Comparison of ENCODE assay signal across 10 cellular contexts in the genomic region with DNA sequence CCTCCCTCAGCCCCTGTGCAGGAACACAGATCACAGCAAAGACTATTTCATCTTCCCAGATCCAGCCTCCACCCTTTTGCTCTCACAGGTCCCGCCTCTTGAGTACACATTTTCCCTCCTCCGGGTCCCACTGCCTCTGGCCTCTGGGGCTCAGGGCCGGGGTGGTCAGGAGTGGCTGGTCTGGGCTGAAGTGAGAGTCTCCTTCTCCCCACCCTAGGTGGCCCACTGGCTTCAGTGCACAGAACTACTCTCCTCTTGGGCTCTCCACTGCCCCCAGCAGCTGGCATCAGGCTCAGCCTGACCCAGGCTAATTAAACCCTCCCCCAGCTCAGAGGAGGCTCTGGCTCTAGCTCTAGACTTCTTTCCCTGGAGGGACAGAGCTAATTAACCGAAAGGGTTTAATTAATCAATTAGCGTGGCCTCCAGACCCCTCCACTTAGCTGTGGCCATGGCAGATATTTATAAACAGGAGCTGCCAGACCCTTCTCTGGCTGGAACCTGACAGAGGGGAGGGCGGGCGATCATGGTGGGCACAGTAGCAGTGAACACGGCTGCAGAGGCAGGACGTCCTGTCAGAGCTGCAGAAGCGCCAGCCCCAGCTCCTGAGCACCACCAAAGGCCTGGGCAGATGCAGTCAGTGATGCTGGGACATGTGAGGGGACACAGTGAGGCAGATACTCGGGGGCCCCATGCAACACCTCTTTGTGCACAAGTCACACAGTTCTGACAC. TPM values are rescaled to one million over a fixed set of nuclear protein-coding genes. Genes with fewer than 3 reads are reported as not detected.
DNase-seq lines count a peak whose midpoint lies in the region; ATAC-seq and TF ChIP-seq lines count a peak whose summit lies in the region.
"Had no signal": no experiment of that assay in that cellular context is flagged by ENCODE, and none has a peak within 500 bp of the region (broad histone marks: within the 10 kb centered on the region; RNA-seq: fewer than 3 reads in every experiment).

No MANE protein-coding gene starts in this region.

- DNase-seq in activated naive CD4-positive, alpha-beta T cell treated with anti-CD3 and anti-CD28 coated beads, Interleukin-2, amount 50 U/mL, for 72 hours (ENCODE audit: low spot score in 2 of 2), result no peak
- no peak for DNase-seq in activated naive CD4-positive, alpha-beta T cell treated with Interleukin-2 at 50 U/mL for 16 hours
- DNase-seq in astrocyte of the hippocampus (ENCODE audit: low read depth, low spot score) (peak; percentile 57), hypothalamus (lab: John Stamatoyannopoulos, UW) (peak in 40 of 51 donors; percentile 22 to 86 (median 58)), type B pancreatic cell (ENCODE audit: extremely low spot score, unreplicated experiment) (no peak), GM13976 (ENCODE audit: low spot score) (no peak)
- DNase-seq: activated T-cell treated with anti-CD3 and anti-CD28 coated beads, Interleukin-2, amount 50 U/mL, for 1 hour; small intestine had no signal

- H3K27ac Mint-ChIP-seq in activated naive CD4-positive, alpha-beta T cell treated with anti-CD3 and anti-CD28 coated beads, Interleukin-2, amount 50 U/mL, for 72 hours, result peak overlapping the region; percentile 44 to 50
- peak overlapping the region; percentile 39 for H3K27ac Mint-ChIP-seq in type B pancreatic cell

- no peaks in the 10 kb centered on the region for H3K9me3 Mint-ChIP-seq in activated naive CD4-positive, alpha-beta T cell treated with anti-CD3 and anti-CD28 coated beads, Interleukin-2, amount 50 U/mL, for 72 hours
- no peaks in the 10 kb centered on the region for H3K9me3 Mint-ChIP-seq in type B pancreatic cell

- in situ Hi-C loops in GM13976 (cut with MboI; ENCODE audit: low sequenced_read_pairs, unreplicated experiment), result no loop called here

- peaks cover 33% of the 10 kb centered on the region for H3K4me1 Mint-ChIP-seq in type B pancreatic cell (ENCODE audit: unreplicated experiment)

- H3K36me3 Mint-ChIP-seq in activated naive CD4-positive, alpha-beta T cell treated with anti-CD3 and anti-CD28 coated beads, Interleukin-2, amount 50 U/mL, for 72 hours, result no peaks in the 10 kb centered on the region
- H3K36me3 Mint-ChIP-seq in type B pancreatic cell, result no peaks in the 10 kb centered on the region

- TF ChIP-seq CTCF in type B pancreatic cell (conservative IDR thresholded peaks at IDR 0.05) (peak; percentile 30), GM13976 (IDR thresholded peaks at IDR 0.05; ENCODE audit: borderline replicate concordance, control extremely low read depth, extremely low read depth, insufficient read depth, missing control alignments) (no peak)

- no peak overlapping the region for H3K4me3 Mint-ChIP-seq in type B pancreatic cell

- no peak for ATAC-seq in activated naive CD4-positive, alpha-beta T cell treated with anti-CD3 and anti-CD28 coated beads, Interleukin-2, amount 50 U/mL, for 72 hours
- no peak for ATAC-seq in GM18520 (IDR thresholded peaks at IDR 0.05; ENCODE audit: unreplicated experiment)
- ATAC-seq in HG02938 (IDR thresholded peaks at IDR 0.05; ENCODE audit: unreplicated experiment), result no peak

- H3K27me3 Mint-ChIP-seq in type B pancreatic cell, result peaks cover 10% of the 10 kb centered on the region

RNA-seq across cellular contexts. Expression of gene DUSP7, which starts 15.1 kb away (rescaled TPM):
- 10 to 100 TPM; 10.8 to 17.5 TPM for total RNA-seq in activated naive CD4-positive, alpha-beta T cell treated with anti-CD3 and anti-CD28 coated beads, Interleukin-2, amount 50 U/mL, for 72 hours
- 11.9 and 25.9 TPM in 2 replicates for total RNA-seq in type B pancreatic cell (ENCODE audit: low replicate concordance)

RNA-seq across cellular contexts. Expression of gene RPL29, which starts 45.6 kb away (rescaled TPM):
- 1,000 to 10,000 TPM; 1,489 to 1,761 TPM for total RNA-seq in activated naive CD4-positive, alpha-beta T cell treated with anti-CD3 and anti-CD28 coated beads, Interleukin-2, amount 50 U/mL, for 72 hours
- total RNA-seq in type B pancreatic cell (ENCODE audit: low replicate concordance), result 1,439 and 1,690 TPM in 2 replicates

RNA-seq across cellular contexts. Expression of gene ACY1, which starts 57.9 kb away (rescaled TPM):
- total RNA-seq in activated naive CD4-positive, alpha-beta T cell treated with anti-CD3 and anti-CD28 coated beads, Interleukin-2, amount 50 U/mL, for 72 hours, result 10 to 100 TPM; 54.7 to 78.5 TPM
- 54.2 and 55.9 TPM in 2 replicates for total RNA-seq in type B pancreatic cell (ENCODE audit: low replicate concordance)

Comparison
In these comparisons a context has a peak if more than half of its experiments do, and no peak if none do; other contexts are left out.
1. DNase-seq: peak in astrocyte of the hippocampus (single experiment) and hypothalamus (40 of 51); none in activated naive CD4-positive, alpha-beta T cell treated with anti-CD3 and anti-CD28 coated beads, Interleukin-2, amount 50 U/mL, for 72 hours (0 of 2), activated naive CD4-positive, alpha-beta T cell treated with Interleukin-2 at 50 U/mL for 16 hours (single experiment), type B pancreatic cell (single experiment) and GM13976 (single experiment).